10 cellular contexts compared by ENCODE assay signal in genomic region chr1:95086949-95087533, GRCh38. TPM values are rescaled to one million over a fixed set of nuclear protein-coding genes. Genes with fewer than 3 reads are reported as not detected.
DNase-seq lines count a peak whose midpoint lies in the region; ATAC-seq, FAIRE-seq and TF ChIP-seq lines count a peak whose summit lies in the region.
"Had no signal": no experiment of that assay in that cellular context is flagged by ENCODE, and none has a peak within 500 bp of the region (broad histone marks: within the 10 kb centered on the region; RNA-seq: fewer than 3 reads in every experiment).

No MANE protein-coding gene starts in this region.

- no peaks in the 10 kb centered on the region for H3K4me1 Mint-ChIP-seq in activated naive CD8-positive, alpha-beta T cell treated with anti-CD3 and anti-CD28 coated beads, Interleukin-2, amount 50 U/mL, for 24 hours

- H3K36me3 Mint-ChIP-seq in activated naive CD8-positive, alpha-beta T cell treated with anti-CD3 and anti-CD28 coated beads, Interleukin-2, amount 50 U/mL, for 24 hours (ENCODE audit: low read depth): no peaks in the 10 kb centered on the region

- H3K79me2 ChIP-seq in K562 (ENCODE audit: control insufficient read depth, insufficient read depth, low read length): no peaks in the 10 kb centered on the region

- in situ Hi-C loops in K562 (cut with MboI): no loop called here

- ATAC-seq in HG03520 (IDR thresholded peaks at IDR 0.05; ENCODE audit: unreplicated experiment) (peak; percentile 44), K562 (peak; percentile 13)
- ATAC-seq in activated naive CD8-positive, alpha-beta T cell treated with anti-CD3 and anti-CD28 coated beads, Interleukin-2, amount 50 U/mL, for 24 hours: no peak
- ATAC-seq: activated CD8-positive, alpha-beta T cell treated with anti-CD3 and anti-CD28 coated beads, Interleukin-2, amount 10 ng/mL, durations not matched to agents 7 days and 5 days had no signal

- H4K20me1 ChIP-seq in BLaER1 treated with 17β-estradiol and CSF1 and Interleukin-3, amounts not matched to agents 10 nM and 100 nM: no peaks in the 10 kb centered on the region
- H4K20me1 ChIP-seq in K562 (replicated peaks; ENCODE audit: control insufficient read depth, insufficient read depth, low read length): no peaks in the 10 kb centered on the region

- H3K9me1 ChIP-seq in K562 (ENCODE audit: control insufficient read depth, insufficient read depth, low read length): no peaks in the 10 kb centered on the region

- H3K27me3 Mint-ChIP-seq in activated naive CD8-positive, alpha-beta T cell treated with anti-CD3 and anti-CD28 coated beads, Interleukin-2, amount 50 U/mL, for 24 hours: peaks cover 19% of the 10 kb centered on the region

- TF ChIP-seq EP300 in K562 (IDR thresholded peaks at IDR 0.05; ENCODE audit: low read length): no peak; the same call in 1 of the 2 replicates

- TF ChIP-seq RAD21 in K562 (CRISPR knock-in tag; conservative IDR thresholded peaks at IDR 0.05 in 1 of 2, IDR thresholded peaks at IDR 0.05 in 1 of 2): no peak

- H3K27me3 ChIP-seq in BLaER1 treated with 17β-estradiol and CSF1 and Interleukin-3, amounts not matched to agents 10 nM and 100 nM: no peaks in the 10 kb centered on the region
- no peaks in the 10 kb centered on the region for H3K27me3 ChIP-seq in K562 (ENCODE audit: control insufficient read depth in 2 of 2, insufficient read depth in 2 of 2, low read length in 2 of 2)

- peaks cover 8 to 20% (median 15%) of the 10 kb centered on the region in 10 experiments; a peak in 19 of 20 replicates for H3K4me1 ChIP-seq in BLaER1 treated with 17β-estradiol and CSF1 and Interleukin-3, amounts not matched to agents 10 nM and 100 nM
- peaks cover 11 to 43% of the 10 kb centered on the region in 2 experiments; a peak in 4 of 5 replicates for H3K4me1 ChIP-seq in K562 (replicated peaks in 1 of 2; ENCODE audit: control insufficient read depth in 2 of 2, insufficient read depth in 2 of 2, low read length in 2 of 2)

- H3K9me3 ChIP-seq in BLaER1 treated with 17β-estradiol and CSF1 and Interleukin-3, amounts not matched to agents 10 nM and 100 nM (replicated peaks in 1 of 11): peaks cover 12 to 23% (median 21%) of the 10 kb centered on the region in 11 experiments; a peak in 20 of 22 replicates
- peaks cover 14% of the 10 kb centered on the region for H3K9me3 ChIP-seq in K562 (replicated peaks; ENCODE audit: control insufficient read depth, insufficient read depth, low read depth, low read length)

- no peak for TF ChIP-seq CTCF in K562 (IDR thresholded peaks at IDR 0.05 in 2 of 3, conservative IDR thresholded peaks at IDR 0.05 in 1 of 3; ENCODE audit: insufficient read depth in 2 of 3, low read depth in 1 of 3, low read length in 3 of 3)

- H3K9ac ChIP-seq in BLaER1 treated with 17β-estradiol and CSF1 and Interleukin-3, amounts not matched to agents 10 nM and 100 nM: peak overlapping the region in 3 of 11 experiments; percentile 1 to 50 (median 4); a peak in 3 of 22 replicates
- peak overlapping the region in 1 of 2 experiments; percentile 52; a peak in 2 of 4 replicates for H3K9ac ChIP-seq in K562 (ENCODE audit: insufficient read depth in 1 of 2, low read depth in 2 of 2, low read length in 2 of 2)

- POLR2A ChIA-PET in K562 (lab: Yijun Ruan, JAX): no interaction called here

- DNase-seq in K562 (ENCODE audit: extremely low read depth in 1 of 4, low spot score in 3 of 4): peak; percentile 21 to 69 (median 38)
- peak; percentile 19 to 80 for DNase-seq in lung microvascular endothelial cell (ENCODE audit: low read depth in 2 of 2)
- no peak for DNase-seq in COLO668 (lab: John Stamatoyannopoulos, UW; ENCODE audit: unreplicated experiment)
- no peak for DNase-seq in hypothalamus (lab: John Stamatoyannopoulos, UW)
- no peak for DNase-seq in SKM-1 (lab: John Stamatoyannopoulos, UW; ENCODE audit: unreplicated experiment)
- no peak for DNase-seq in activated naive CD8-positive, alpha-beta T cell treated with anti-CD3 and anti-CD28 coated beads, Interleukin-2, amount 50 U/mL, for 24 hours
- DNase-seq: activated CD8-positive, alpha-beta T cell treated with anti-CD3 and anti-CD28 coated beads, Interleukin-2, amount 10 ng/mL, durations not matched to agents 7 days and 5 days; naive B cell had no signal

- CTCF ChIA-PET in K562 (lab: Yijun Ruan, JAX; ENCODE audit: low intra/inter-chr PET ratio): no interaction called here

- peak overlapping the region in 6 of 11 experiments; percentile 42 to 66 (median 54); a peak in 10 of 22 replicates for H3K27ac ChIP-seq in BLaER1 treated with 17β-estradiol and CSF1 and Interleukin-3, amounts not matched to agents 10 nM and 100 nM
- H3K27ac ChIP-seq in K562 (ENCODE audit: extremely low read depth, low read depth, low read length): peak overlapping the region; percentile 95

- H2AFZ ChIP-seq in K562 (ENCODE audit: low read depth, low read length): peak overlapping the region; percentile 81

- 5% methylated on average over 5 of the region's 5 CpGs for WGBS in K562 (ENCODE audit: insufficient coverage, low coverage, missing lambda C conversion rate)

- no peaks in the 10 kb centered on the region for H3K9me3 Mint-ChIP-seq in activated naive CD8-positive, alpha-beta T cell treated with anti-CD3 and anti-CD28 coated beads, Interleukin-2, amount 50 U/mL, for 24 hours

- peak overlapping the region in 10 of 11 experiments; percentile 17 to 77 (median 56); a peak in 19 of 22 replicates for H3K4me2 ChIP-seq in BLaER1 treated with 17β-estradiol and CSF1 and Interleukin-3, amounts not matched to agents 10 nM and 100 nM
- peak overlapping the region; percentile 46 for H3K4me2 ChIP-seq in K562 (ENCODE audit: insufficient read depth, low read length)

- no peak for TF ChIP-seq POLR2A in K562 (conservative IDR thresholded peaks at IDR 0.05)

- no TSS peak for BruUV-seq in K562 (replicated peaks; lab: Mats Ljungman, UMichigan)

- intact Hi-C loops in K562 (cut with micrococcal nuclease): loop anchor here (10.0 kb wide), 1 partner anchor 88 kb away; no protein-coding TSS in a partner anchor

- FAIRE-seq in K562 (lab: Jason Lieb, UNC): peak; percentile 56

- no peak overlapping the region for H3K4me3 Mint-ChIP-seq in activated naive CD8-positive, alpha-beta T cell treated with anti-CD3 and anti-CD28 coated beads, Interleukin-2, amount 50 U/mL, for 24 hours
- H3K4me3 Mint-ChIP-seq: activated CD8-positive, alpha-beta T cell treated with anti-CD3 and anti-CD28 coated beads, Interleukin-2, amount 10 ng/mL, durations not matched to agents 7 days and 5 days; naive B cell had no signal

- H3K36me3 ChIP-seq in BLaER1 treated with 17β-estradiol and CSF1 and Interleukin-3, amounts not matched to agents 10 nM and 100 nM: no peaks in the 10 kb centered on the region; a peak in 1 of 22 replicates
- no peaks in the 10 kb centered on the region for H3K36me3 ChIP-seq in K562 (ENCODE audit: control insufficient read depth, insufficient read depth, low read length)

- no peak overlapping the region for H3K4me3 ChIP-seq in BLaER1 treated with 17β-estradiol and CSF1 and Interleukin-3, amounts not matched to agents 10 nM and 100 nM
- H3K4me3 ChIP-seq in K562: no peak overlapping the region

- no peak overlapping the region for H3K27ac Mint-ChIP-seq in activated naive CD8-positive, alpha-beta T cell treated with anti-CD3 and anti-CD28 coated beads, Interleukin-2, amount 50 U/mL, for 24 hours
- H3K27ac Mint-ChIP-seq: activated CD8-positive, alpha-beta T cell treated with anti-CD3 and anti-CD28 coated beads, Interleukin-2, amount 10 ng/mL, durations not matched to agents 7 days and 5 days had no signal

TF ChIP-seq in K562, 482 proteins besides CTCF, POLR2A, EP300 and RAD21 (continues in another document):
- 0 out of 2 replicates have a peak, but pooled peaks have one; percentile 5 for TF ChIP-seq CEBPB (tag; IDR thresholded peaks at IDR 0.05)
- no peak for TF ChIP-seq TEAD2 (tag; IDR thresholded peaks at IDR 0.05)
- TF ChIP-seq GTF2A2 (tag; IDR thresholded peaks at IDR 0.05): no peak

RNA-seq across cellular contexts. Expression of gene ALG14, which starts 14.3 kb away (rescaled TPM):
- 1.6 and 2.1 TPM in 2 replicates for total RNA-seq in K562 (2011; cell fraction: chromatin; rRNA removed; ENCODE audit: low replicate concordance)
- 1.2 and 3.7 TPM in 2 replicates for total RNA-seq in K562 (2011; cell fraction: nucleolus; rRNA removed)
- total RNA-seq in K562 (2011; cell fraction: nucleoplasm; rRNA removed): 3.2 and 4.2 TPM in 2 replicates
- total RNA-seq in K562 (2014; rRNA removed): 1.8 and 2.8 TPM in 2 replicates
- 3.9 and 6.8 TPM in 2 replicates for total RNA-seq in K562 (2014; rRNA removed; fragmentation: Illumina TruSeq; extraction: Trizol)
- 2.6 and 3.3 TPM in 2 replicates for total RNA-seq in K562 (2015; rRNA removed; fragmentation: Illumina TruSeq; extraction: Trizol)
- total RNA-seq in K562 (2021): 6.1 and 8.6 TPM in 2 replicates
- polyA plus RNA-seq in K562 (2011; rRNA removed): 2.8 and 2.9 TPM in 2 replicates
- polyA plus RNA-seq in K562 (2011; cell fraction: cytosol; rRNA removed): 1.3 and 2.0 TPM in 2 replicates
- 0.94 and 1.3 TPM in 2 replicates for polyA plus RNA-seq in K562 (2011; cell fraction: nucleus; rRNA removed)
- 3.3 and 4.6 TPM in 2 replicates for polyA plus RNA-seq in K562 (2012)
- 4.7 and 4.9 TPM in 2 replicates for polyA plus RNA-seq in K562 (2014; fragmentation: Illumina TruSeq; extraction: Trizol)
- 10 to 100 TPM; 14.9 to 16.2 TPM for polyA plus RNA-seq in K562 (2014; fragmentation: Nextera tagmentation; extraction: Ambion mirVana)
- 2.2 and 2.8 TPM in 2 replicates for polyA plus RNA-seq in K562 (2014; rRNA removed)
- 1.6 and 2.0 TPM in 2 replicates for polyA minus RNA-seq in K562 (2011; rRNA and poly(A)+ RNA removed)
- 1.4 and 12.8 TPM in 2 replicates for polyA minus RNA-seq in K562 (2011; cell fraction: cytosol; rRNA and poly(A)+ RNA removed)
- 1.5 and 4.4 TPM in 2 replicates for polyA minus RNA-seq in K562 (2011; cell fraction: nucleus; rRNA and poly(A)+ RNA removed)
- total RNA-seq in lung microvascular endothelial cell: 1.6 and 2.0 TPM in 2 replicates

RNA-seq across cellular contexts. Expression of gene TLCD4, which starts 30.1 kb away (rescaled TPM):
- 10.7 and 22.5 TPM in 2 replicates for total RNA-seq in K562 (2011; cell fraction: chromatin; rRNA removed; ENCODE audit: low replicate concordance)
- 7.2 and 9.1 TPM in 2 replicates for total RNA-seq in K562 (2011; cell fraction: nucleolus; rRNA removed)
- 20.7 and 39.0 TPM in 2 replicates for total RNA-seq in K562 (2011; cell fraction: nucleoplasm; rRNA removed)
- total RNA-seq in K562 (2014; rRNA removed) (7.6 and 10.3 TPM in 2 replicates), K562 (2014; rRNA removed; fragmentation: Illumina TruSeq; extraction: Trizol) (19.8 and 23.6 TPM in 2 replicates), K562 (2015; rRNA removed; fragmentation: Illumina TruSeq; extraction: Trizol) (6.8 and 7.5 TPM in 2 replicates), K562 (2021) (13.9 and 16.5 TPM in 2 replicates), lung microvascular endothelial cell (under 0.01 TPM in 2 replicates)
- polyA plus RNA-seq in K562 (2011; rRNA removed) (9.6 and 16.6 TPM in 2 replicates), K562 (2014; fragmentation: Illumina TruSeq; extraction: Trizol) (8.4 and 10.9 TPM in 2 replicates), K562 (2014; fragmentation: Nextera tagmentation; extraction: Ambion mirVana) (1 to 10 TPM; 3.5 to 5.0 TPM), K562 (2014; rRNA removed) (6.5 and 6.6 TPM in 2 replicates)
- polyA plus RNA-seq in K562 (2011; cell fraction: cytosol; rRNA removed): 2.2 and 4.5 TPM in 2 replicates
- polyA plus RNA-seq in K562 (2011; cell fraction: nucleus; rRNA removed): 2.3 and 2.7 TPM in 2 replicates
- 5.0 and 5.7 TPM in 2 replicates for polyA plus RNA-seq in K562 (2012)
- 26.5 and 41.8 TPM in 2 replicates for polyA minus RNA-seq in K562 (2011; rRNA and poly(A)+ RNA removed)
- 8.3 and 10.7 TPM in 2 replicates for polyA minus RNA-seq in K562 (2011; cell fraction: cytosol; rRNA and poly(A)+ RNA removed)
- 3.1 and 4.1 TPM in 2 replicates for polyA minus RNA-seq in K562 (2011; cell fraction: nucleus; rRNA and poly(A)+ RNA removed)
- total RNA-seq: activated CD8-positive, alpha-beta T cell treated with anti-CD3 and anti-CD28 coated beads, Interleukin-2, amount 10 ng/mL, durations not matched to agents 7 days and 5 days had no signal

Comparison
In these comparisons a context has a peak if more than half of its experiments do, and no peak if none do; other contexts are left out.
1. DNase-seq: peak in K562 (4 of 4) and lung microvascular endothelial cell (2 of 2); none in COLO668 (single experiment), hypothalamus (0 of 51), SKM-1 (single experiment) and activated naive CD8-positive, alpha-beta T cell treated with anti-CD3 and anti-CD28 coated beads, Interleukin-2, amount 50 U/mL, for 24 hours (single experiment).